ENCODE assay signal across 36 cellular contexts in genomic region chr3:156479574-156479973, GRCh38.
"Had no signal": no experiment of that assay in that cellular context is flagged by ENCODE, and none has a peak within 500 bp of the region (broad histone marks: within the 10 kb centered on the region; RNA-seq: fewer than 3 reads in every experiment).

No MANE protein-coding gene starts in this region.

- H3K9me3 Mint-ChIP-seq: activated B cell treated with CpG ODN at 0.5 μM for 24 hours; activated CD4-positive, alpha-beta memory T cell treated with anti-CD3 and anti-CD28 coated beads for 36 hours; activated CD4-positive, alpha-beta T cell treated with anti-CD3 and anti-CD28 coated beads, Interleukin-2, amount 10 ng/mL, durations not matched to agents 24 days and 14 days; activated CD8-positive, alpha-beta T cell treated with anti-CD3 and anti-CD28 coated beads for 36 hours; activated naive CD4-positive, alpha-beta T cell treated with anti-CD3 and anti-CD28 coated beads for 36 hours; activated naive CD4-positive, alpha-beta T cell treated with anti-CD3 and anti-CD28 coated beads, Interleukin-2, amount 50 U/mL, for 72 hours; activated naive CD8-positive, alpha-beta T cell treated with anti-CD3 and anti-CD28 coated beads for 36 hours; activated T-cell treated with anti-CD3 and anti-CD28 coated beads, Interleukin-2, amount 50 U/mL, for 4 hours; activated T-cell treated with anti-CD3 and anti-CD28 coated beads, Interleukin-2, amount 50 U/mL, for 72 hours; activated T-helper 1 cell treated with anti-CD3 and anti-CD28 coated beads, Interleukin-12 subunit alpha, Interleukin-12 subunit beta, Interleukin-2, Interleukin-4 antibody, amounts not matched to agents 30 ng/mL and 10 ng/mL and 1 ng/mL, durations not matched to agents 14 hours and 24 hours and 36 hours; activated T-helper 17 cell treated with anti-CD3 and anti-CD28 coated beads, Interleukin-2, amount 50 U/mL, for 72 hours; T-helper 1 cell treated with Interleukin-12 subunit alpha and Interleukin-12 subunit beta and Interleukin-4 antibody, amounts not matched to agents 30 μg/mL and 1 μg/mL, for 36 hours; T-helper 2 cell treated with Interferon-gamma antibody and Interleukin-4, amounts not matched to agents 5 μg/mL and 100 μg/mL, for 36 hours had no signal

- FAIRE-seq: astrocyte, colon, TTC549 had no signal

- H3K27ac Mint-ChIP-seq: activated B cell treated with CpG ODN at 0.5 μM for 24 hours; activated CD4-positive, alpha-beta memory T cell treated with anti-CD3 and anti-CD28 coated beads for 36 hours; activated CD4-positive, alpha-beta T cell treated with anti-CD3 and anti-CD28 coated beads, Interleukin-2, amount 10 ng/mL, durations not matched to agents 24 days and 14 days; activated CD8-positive, alpha-beta T cell treated with anti-CD3 and anti-CD28 coated beads for 36 hours; activated naive CD4-positive, alpha-beta T cell treated with anti-CD3 and anti-CD28 coated beads for 36 hours; activated naive CD4-positive, alpha-beta T cell treated with anti-CD3 and anti-CD28 coated beads, Interleukin-2, amount 50 U/mL, for 72 hours; activated naive CD8-positive, alpha-beta T cell treated with anti-CD3 and anti-CD28 coated beads for 36 hours; activated T-cell treated with anti-CD3 and anti-CD28 coated beads, Interleukin-2, amount 50 U/mL, for 72 hours; activated T-helper 1 cell treated with anti-CD3 and anti-CD28 coated beads, Interleukin-12 subunit alpha, Interleukin-12 subunit beta, Interleukin-2, Interleukin-4 antibody, amounts not matched to agents 30 ng/mL and 10 ng/mL and 1 ng/mL, durations not matched to agents 14 hours and 24 hours and 36 hours; activated T-helper 17 cell treated with anti-CD3 and anti-CD28 coated beads, Interleukin-2, amount 50 U/mL, for 72 hours; T-helper 1 cell treated with Interleukin-12 subunit alpha and Interleukin-12 subunit beta and Interleukin-4 antibody, amounts not matched to agents 30 μg/mL and 1 μg/mL, for 36 hours; T-helper 2 cell treated with Interferon-gamma antibody and Interleukin-4, amounts not matched to agents 5 μg/mL and 100 μg/mL, for 36 hours had no signal

- H3K36me3 Mint-ChIP-seq: activated CD4-positive, alpha-beta memory T cell treated with anti-CD3 and anti-CD28 coated beads for 36 hours; activated naive CD4-positive, alpha-beta T cell treated with anti-CD3 and anti-CD28 coated beads, Interleukin-2, amount 50 U/mL, for 72 hours; activated naive CD8-positive, alpha-beta T cell treated with anti-CD3 and anti-CD28 coated beads for 36 hours had no signal

- H3K36me3 ChIP-seq: adrenal gland, brain microvascular endothelial cell, breast epithelium had no signal

- H3K4me3 Mint-ChIP-seq: activated B cell treated with CpG ODN at 0.5 μM for 24 hours; activated CD4-positive, alpha-beta memory T cell treated with anti-CD3 and anti-CD28 coated beads for 36 hours; activated CD4-positive, alpha-beta T cell treated with anti-CD3 and anti-CD28 coated beads, Interleukin-2, amount 10 ng/mL, durations not matched to agents 24 days and 14 days; activated CD8-positive, alpha-beta T cell treated with anti-CD3 and anti-CD28 coated beads for 36 hours; activated naive CD4-positive, alpha-beta T cell treated with anti-CD3 and anti-CD28 coated beads for 36 hours; activated naive CD8-positive, alpha-beta T cell treated with anti-CD3 and anti-CD28 coated beads for 36 hours; activated T-cell treated with anti-CD3 and anti-CD28 coated beads, Interleukin-2, amount 50 U/mL, for 4 hours; activated T-cell treated with anti-CD3 and anti-CD28 coated beads, Interleukin-2, amount 50 U/mL, for 72 hours; activated T-helper 1 cell treated with anti-CD3 and anti-CD28 coated beads, Interleukin-12 subunit alpha, Interleukin-12 subunit beta, Interleukin-2, Interleukin-4 antibody, amounts not matched to agents 30 ng/mL and 10 ng/mL and 1 ng/mL, durations not matched to agents 14 hours and 24 hours and 36 hours; activated T-helper 17 cell treated with anti-CD3 and anti-CD28 coated beads, Interleukin-2, amount 50 U/mL, for 72 hours; T-helper 1 cell treated with Interleukin-12 subunit alpha and Interleukin-12 subunit beta and Interleukin-4 antibody, amounts not matched to agents 30 μg/mL and 1 μg/mL, for 36 hours; T-helper 2 cell treated with Interferon-gamma antibody and Interleukin-4, amounts not matched to agents 5 μg/mL and 100 μg/mL, for 36 hours had no signal

- H3K4me1 ChIP-seq: breast epithelium had no signal

- DNase-seq: activated B cell treated with CpG ODN at 0.5 μM for 24 hours; activated CD4-positive, alpha-beta memory T cell treated with anti-CD3 and anti-CD28 coated beads for 36 hours; activated CD4-positive, alpha-beta T cell treated with anti-CD3 and anti-CD28 coated beads for 4 hours; activated CD4-positive, alpha-beta T cell treated with anti-CD3 and anti-CD28 coated beads, Interleukin-2, amount 10 ng/mL, durations not matched to agents 24 days and 14 days; activated CD4-positive, alpha-beta T cell treated with anti-CD3 and anti-CD28 coated beads, Interleukin-2, amount 50 U/mL, for 1 hour; activated CD4-positive, alpha-beta T cell treated with anti-CD3 and anti-CD28 coated beads, Interleukin-2, amount 50 U/mL, for 4 hours; activated CD4-positive, CD25-positive, alpha-beta regulatory T cell treated with anti-CD3 and anti-CD28 coated beads, Interleukin-2, amount 50 U/mL, for 72 hours; activated CD8-positive, alpha-beta memory T cell treated with anti-CD3 and anti-CD28 coated beads, Interleukin-2, amount 50 U/mL, for 4 hours; activated CD8-positive, alpha-beta T cell treated with anti-CD3 and anti-CD28 coated beads for 36 hours; activated effector memory CD4-positive, alpha-beta T cell treated with anti-CD3 and anti-CD28 coated beads, Interleukin-2, amount 50 U/mL, for 16 hours; activated gamma-delta T cell treated with Interleukin-2 at 50 U/mL for 16 hours; activated naive CD4-positive, alpha-beta T cell; activated naive CD4-positive, alpha-beta T cell treated with anti-CD3 and anti-CD28 coated beads for 36 hours; activated naive CD4-positive, alpha-beta T cell treated with anti-CD3 and anti-CD28 coated beads, Interleukin-2, amount 50 U/mL, for 16 hours; activated naive CD8-positive, alpha-beta T cell treated with anti-CD3 and anti-CD28 coated beads for 36 hours; activated T-cell treated with anti-CD3 and anti-CD28 coated beads for 4 hours; activated T-cell treated with anti-CD3 and anti-CD28 coated beads, Interleukin-2, amount 50 U/mL, for 1 hour; activated T-cell treated with anti-CD3 and anti-CD28 coated beads, Interleukin-2, amount 50 U/mL, for 4 hours; activated T-cell treated with anti-CD3 and anti-CD28 coated beads, Interleukin-2, amount 50 U/mL, for 72 hours; adrenal gland; amygdala; body of pancreas; brain microvascular endothelial cell; central memory CD4-positive, alpha-beta T cell; T-helper 2 cell; T-helper 9 cell had no signal

- H3K4me3 ChIP-seq: adrenal gland, body of pancreas, breast epithelium had no signal

- H3K9me3 ChIP-seq: adrenal gland, body of pancreas, breast epithelium had no signal

- H3K27me3 ChIP-seq: adrenal gland, body of pancreas, brain microvascular endothelial cell, breast epithelium had no signal

- H3K27ac ChIP-seq: adrenal gland, body of pancreas, brain microvascular endothelial cell, breast epithelium, VCaP had no signal
